In the genomic region with DNA sequence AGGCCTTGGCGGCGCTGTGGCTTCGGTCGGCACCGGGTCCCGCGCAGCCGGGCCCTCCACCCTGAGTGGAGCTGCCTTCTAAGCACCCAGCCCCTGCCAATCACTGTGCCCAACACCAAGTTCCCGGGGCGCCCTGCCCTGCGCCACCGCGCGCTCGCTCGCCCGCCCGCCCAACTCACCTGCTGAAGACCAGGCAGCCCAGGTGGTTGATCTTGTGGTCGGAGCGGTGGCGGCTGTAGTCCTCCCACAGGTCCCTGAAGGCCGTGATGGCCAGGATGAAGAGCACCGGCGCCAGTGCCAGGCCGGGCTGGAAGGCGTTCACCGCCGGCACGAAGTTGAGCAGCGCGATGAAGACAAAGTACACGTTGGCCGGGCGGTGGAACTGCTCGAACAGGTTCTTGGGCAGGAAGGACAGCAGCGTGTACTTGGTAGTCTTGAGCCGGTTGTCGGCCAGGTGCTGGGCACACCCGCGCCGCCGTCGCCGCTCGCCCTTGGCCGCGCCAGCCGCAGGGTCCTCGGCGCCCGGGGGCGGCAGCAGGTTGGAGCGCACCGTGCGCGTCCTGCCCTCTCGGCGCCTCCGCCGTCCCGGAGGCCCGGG, we compare ENCODE assay signal across 7 cellular contexts. TPM values are rescaled to one million over a fixed set of nuclear protein-coding genes. Genes with fewer than 3 reads are reported as not detected.
DNase-seq lines count a peak whose midpoint lies in the region; ATAC-seq and TF ChIP-seq lines count a peak whose summit lies in the region.

No MANE protein-coding gene starts in this region.

- H3K27me3 ChIP-seq in NT2/D1 (ENCODE audit: insufficient read depth, insufficient read length): peaks cover 69% of the 10 kb centered on the region
- H3K27me3 ChIP-seq in smooth muscle cell (ENCODE audit: low read depth): peaks cover 5% of the 10 kb centered on the region

- no peaks in the 10 kb centered on the region for H3K36me3 ChIP-seq in NT2/D1 (ENCODE audit: insufficient read depth, insufficient read length, low read length)
- no peaks in the 10 kb centered on the region for H3K36me3 ChIP-seq in smooth muscle cell (ENCODE audit: low read depth)

- ATAC-seq in GM18517 (IDR thresholded peaks at IDR 0.05; ENCODE audit: unreplicated experiment): no peak

- H3F3A ChIP-seq in smooth muscle cell (ENCODE audit: low read depth): peaks cover 4% of the 10 kb centered on the region

- no peaks in the 10 kb centered on the region for H3K9me3 ChIP-seq in NT2/D1 (ENCODE audit: insufficient read depth, low read length)
- no peaks in the 10 kb centered on the region for H3K9me3 ChIP-seq in smooth muscle cell (replicated peaks; ENCODE audit: low read depth)

- peak overlapping the region; percentile 88 for H2AFZ ChIP-seq in smooth muscle cell (ENCODE audit: low read depth)

- H3K27ac ChIP-seq in smooth muscle cell (ENCODE audit: low read depth): peak overlapping the region; percentile 9

- peak overlapping the region; percentile 74 for H3K9ac ChIP-seq in NT2/D1 (ENCODE audit: insufficient read length, low read depth)
- H3K9ac ChIP-seq in smooth muscle cell (ENCODE audit: low read depth): peak overlapping the region; percentile 51

- DNase-seq in NT2/D1 (ENCODE audit: low read depth, low spot score) (no peak), smooth muscle cell (lab: John Stamatoyannopoulos, UW; ENCODE audit: unreplicated experiment) (no peak), germinal center (ENCODE audit: low spot score) (no peak), NCI-H187 (lab: John Stamatoyannopoulos, UW) (no peak)
- peak; percentile 68 for DNase-seq in activated naive CD4-positive, alpha-beta T cell treated with anti-CD3 and anti-CD28 coated beads, Interleukin-2, amount 50 U/mL, for 16 hours

- no peaks in the 10 kb centered on the region for H4K20me1 ChIP-seq in smooth muscle cell (ENCODE audit: low read depth)

- H3K79me2 ChIP-seq in smooth muscle cell (ENCODE audit: low read depth): peaks cover 48% of the 10 kb centered on the region

- no peak for TF ChIP-seq CTCF in smooth muscle cell (IDR thresholded peaks at IDR 0.05; ENCODE audit: borderline replicate concordance, insufficient read depth, poor library complexity, severe bottlenecking)

- H3K4me1 ChIP-seq in NT2/D1 (ENCODE audit: insufficient read depth, insufficient read length) (peaks cover 3% of the 10 kb centered on the region), smooth muscle cell (ENCODE audit: low read depth) (no peaks in the 10 kb centered on the region)

- H3K4me2 ChIP-seq in smooth muscle cell: peak overlapping the region; percentile 92

- H3K4me3 ChIP-seq in NT2/D1 (ENCODE audit: insufficient read length, low read depth): peak overlapping the region; percentile 61
- peak overlapping the region; percentile 47 for H3K4me3 ChIP-seq in iPS-11a (ENCODE audit: low read depth, low read length)
- H3K4me3 ChIP-seq in smooth muscle cell: peak overlapping the region; percentile 73

- 2% methylated on average over 47 of the region's 62 CpGs for WGBS in smooth muscle cell (ENCODE audit: low lambda C conversion rate)

RNA-seq across cellular contexts. Expression of a gene that starts 0.6 kb away (rescaled TPM):
- total RNA-seq in smooth muscle cell: 10.6 and 25.7 TPM in 2 replicates
- 6.6 and 12.3 TPM in 2 replicates for polyA plus RNA-seq in smooth muscle cell
